In the genomic region with DNA sequence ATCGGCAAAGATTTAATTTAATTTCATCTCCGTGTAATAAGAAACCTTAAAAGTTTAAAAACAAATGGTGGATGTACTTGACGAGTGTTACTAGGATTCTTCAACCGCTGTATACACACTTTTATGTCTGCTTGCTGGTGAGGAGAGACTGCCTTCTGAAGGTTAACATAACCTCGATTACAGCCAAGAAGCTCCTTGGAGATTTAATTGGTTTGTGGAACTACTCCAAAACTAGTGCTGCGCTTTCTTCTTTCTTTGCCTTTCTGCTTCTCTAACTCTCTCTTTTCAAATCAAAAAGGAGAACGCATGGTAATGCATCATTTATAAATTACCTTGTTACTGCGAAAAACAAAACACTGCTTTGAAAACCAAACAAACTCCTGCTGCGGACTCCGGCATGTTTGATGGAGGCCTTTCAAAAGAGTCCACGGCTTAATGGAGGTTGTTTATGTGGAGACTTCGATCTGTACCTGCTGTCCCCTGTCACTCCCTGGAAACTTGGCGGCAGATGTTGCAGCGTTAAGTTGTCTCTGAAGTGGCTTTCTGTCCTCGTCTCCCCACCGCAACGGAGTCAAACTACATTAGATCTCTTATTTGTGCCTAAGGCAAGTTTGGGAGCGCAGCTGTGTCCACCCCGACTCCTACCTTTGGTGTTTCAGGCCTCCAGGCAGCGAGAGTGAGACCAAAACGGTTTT, we compare ENCODE assay signal across 22 cellular contexts.
A peak's percentile ranks its signal among the peaks of the same experiment; 100 is the strongest.
DNase-seq lines count a peak whose midpoint lies in the region; ATAC-seq and TF ChIP-seq lines count a peak whose summit lies in the region.
"Had no signal": no experiment of that assay in that cellular context is flagged by ENCODE, and none has a peak within 500 bp of the region (broad histone marks: within the 10 kb centered on the region; RNA-seq: fewer than 3 reads in every experiment).

No MANE protein-coding gene starts in this region.

- H3F3A ChIP-seq in GM23338 (replicated peaks; ENCODE audit: low read depth): no peaks in the 10 kb centered on the region

- peak overlapping the region; percentile 79 for H3K4me2 ChIP-seq in GM23338
- H3K4me2 ChIP-seq: A549 had no signal

- H3K27me3 Mint-ChIP-seq in GM23338 (ENCODE audit: insufficient read depth, low read depth, poor library complexity): peaks cover 12% of the 10 kb centered on the region
- H3K27me3 Mint-ChIP-seq in progenitor cell of endocrine pancreas: peaks cover 6% of the 10 kb centered on the region
- H3K27me3 Mint-ChIP-seq: activated CD8-positive, alpha-beta memory T cell treated with anti-CD3 and anti-CD28 coated beads, Interleukin-2, amount 10 ng/mL, durations not matched to agents 7 days and 5 days; stimulated activated naive CD8-positive, alpha-beta T cell treated with anti-CD3 and anti-CD28 coated beads, Interleukin-15, Interleukin-2, amounts not matched to agents 100 ng/mL and 50 ng/mL, for 24 hours had no signal

- no peaks in the 10 kb centered on the region for H3K79me2 ChIP-seq in GM23338 (replicated peaks; ENCODE audit: insufficient read depth)

- peak overlapping the region; percentile 97 for H2AFZ ChIP-seq in GM23338

- no peak overlapping the region; the same call in 1 of the 2 replicates for H3K27ac ChIP-seq in GM23338 (ENCODE audit: low read depth)
- H3K27ac ChIP-seq in caudate nucleus (ENCODE audit: low read depth, low read length): peak overlapping the region; percentile 67
- H3K27ac ChIP-seq in iPS-18a (ENCODE audit: low read length): no peak overlapping the region
- H3K27ac ChIP-seq: A549 had no signal

- H3K4me1 ChIP-seq in GM23338 (ENCODE audit: insufficient read depth) (peaks cover 4% of the 10 kb centered on the region; the same call in 1 of the 2 replicates), iPS-18a (ENCODE audit: control insufficient read depth, low read depth, low read length) (peaks cover 11% of the 10 kb centered on the region)
- H3K4me1 ChIP-seq: A549, prostate gland had no signal

- no peaks in the 10 kb centered on the region for H3K9me3 Mint-ChIP-seq in GM23338
- H3K9me3 Mint-ChIP-seq in progenitor cell of endocrine pancreas (ENCODE audit: low read depth): no peaks in the 10 kb centered on the region
- H3K9me3 Mint-ChIP-seq: stimulated activated naive CD8-positive, alpha-beta T cell treated with anti-CD3 and anti-CD28 coated beads, Interleukin-15, Interleukin-2, amounts not matched to agents 100 ng/mL and 50 ng/mL, for 24 hours; T-helper 1 cell treated with Interleukin-12 subunit alpha and Interleukin-12 subunit beta and Interleukin-4 antibody, amounts not matched to agents 30 μg/mL and 1 μg/mL, for 36 hours had no signal

- H3K4me1 Mint-ChIP-seq in GM23338 (peaks cover 19% of the 10 kb centered on the region; the same call in 2 of the 3 replicates), progenitor cell of endocrine pancreas (ENCODE audit: low read depth) (peaks cover 11% of the 10 kb centered on the region)
- H3K4me1 Mint-ChIP-seq: activated CD8-positive, alpha-beta memory T cell treated with anti-CD3 and anti-CD28 coated beads, Interleukin-2, amount 10 ng/mL, durations not matched to agents 7 days and 5 days; CD14-positive monocyte had no signal

- H3K36me3 Mint-ChIP-seq in GM23338 (ENCODE audit: low read depth) (no peaks in the 10 kb centered on the region), progenitor cell of endocrine pancreas (ENCODE audit: insufficient read depth) (no peaks in the 10 kb centered on the region)

- H3K27me3 ChIP-seq in GM23338 (ENCODE audit: insufficient read depth) (peaks cover 49% of the 10 kb centered on the region), iPS-18a (ENCODE audit: control insufficient read depth, insufficient read depth, low read length) (peaks cover 39% of the 10 kb centered on the region)

- no peaks in the 10 kb centered on the region for H3K9me3 ChIP-seq in iPS-18a (ENCODE audit: control insufficient read depth, low read depth, low read length)
- H3K9me3 ChIP-seq: A549, prostate gland had no signal

- no peak for DNase-seq in GM23338 (ENCODE audit: low spot score)
- DNase-seq in caudate nucleus (lab: John Stamatoyannopoulos, UW): peak in 3 of 61 donors; percentile 1 to 32 (median 21)
- no peak for DNase-seq in progenitor cell of endocrine pancreas (ENCODE audit: low spot score, unreplicated experiment)
- no peak for DNase-seq in DMS114 treated with DMSO at 0.1 percent for 48 hours (lab: John Stamatoyannopoulos, UW; ENCODE audit: unreplicated experiment)
- no peak for DNase-seq in NCI-H510A treated with DMSO at 0.1 percent for 48 hours (lab: John Stamatoyannopoulos, UW)
- DNase-seq: activated CD4-positive, alpha-beta T cell treated with anti-CD3 and anti-CD28 coated beads for 1 hour; activated CD8-positive, alpha-beta memory T cell treated with anti-CD3 and anti-CD28 coated beads, Interleukin-2, amount 10 ng/mL, durations not matched to agents 7 days and 5 days; activated gamma-delta T cell treated with Interleukin-2 at 50 U/mL for 16 hours; dermis blood vessel endothelial cell; GOT3; NCI-H1694; NCI-H345; SHP77 treated with DMSO at 0.1 percent for 48 hours had no signal

- no peaks in the 10 kb centered on the region for H3K9me2 ChIP-seq in GM23338 (ENCODE audit: insufficient read depth)

- H3K4me3 ChIP-seq in GM23338: peak overlapping the region; percentile 62
- H3K4me3 ChIP-seq in iPS-18a (ENCODE audit: low read length): peak overlapping the region; percentile 69
- H3K4me3 ChIP-seq: A549, prostate gland had no signal

- ATAC-seq in GM23338 (peak; percentile 62), GM21447 (IDR thresholded peaks at IDR 0.05; ENCODE audit: unreplicated experiment) (no peak)
- ATAC-seq in activated CD4-positive, CD25-positive, alpha-beta regulatory T cell treated with anti-CD3 and anti-CD28 coated beads, Interleukin-2, amount 50 U/mL, for 24 hours: no peak
- ATAC-seq: A549; activated CD8-positive, alpha-beta memory T cell treated with anti-CD3 and anti-CD28 coated beads, Interleukin-2, amount 10 ng/mL, durations not matched to agents 7 days and 5 days; left lobe of liver had no signal

- no peak for TF ChIP-seq CTCF in GM23338 (conservative IDR thresholded peaks at IDR 0.05; ENCODE audit: low read depth in 2 of 2)
- no peak for TF ChIP-seq CTCF in progenitor cell of endocrine pancreas (IDR thresholded peaks at IDR 0.05; ENCODE audit: unreplicated experiment)

- peak overlapping the region; percentile 48 for H3K9ac ChIP-seq in iPS-18a (ENCODE audit: low read length)

- H3K27ac Mint-ChIP-seq in GM23338 (peak overlapping the region; percentile 53; the same call in 1 of the 2 replicates), progenitor cell of endocrine pancreas (peak overlapping the region; percentile 92)
- H3K27ac Mint-ChIP-seq: activated CD8-positive, alpha-beta memory T cell treated with anti-CD3 and anti-CD28 coated beads, Interleukin-2, amount 10 ng/mL, durations not matched to agents 7 days and 5 days; stimulated activated naive CD8-positive, alpha-beta T cell treated with anti-CD3 and anti-CD28 coated beads, Interleukin-15, Interleukin-2, amounts not matched to agents 100 ng/mL and 50 ng/mL, for 24 hours; T-helper 1 cell treated with Interleukin-12 subunit alpha and Interleukin-12 subunit beta and Interleukin-4 antibody, amounts not matched to agents 30 μg/mL and 1 μg/mL, for 36 hours had no signal

- H3K36me3 ChIP-seq in GM23338 (ENCODE audit: insufficient read depth): no peaks in the 10 kb centered on the region
- no peaks in the 10 kb centered on the region for H3K36me3 ChIP-seq in iPS-18a (ENCODE audit: control insufficient read depth, low read depth, low read length)
- H3K36me3 ChIP-seq: prostate gland had no signal

- H3K4me3 Mint-ChIP-seq in GM23338: peak overlapping the region; percentile 80
- H3K4me3 Mint-ChIP-seq in progenitor cell of endocrine pancreas (ENCODE audit: low read depth): peak overlapping the region; percentile 70
- H3K4me3 Mint-ChIP-seq: activated CD8-positive, alpha-beta memory T cell treated with anti-CD3 and anti-CD28 coated beads, Interleukin-2, amount 10 ng/mL, durations not matched to agents 7 days and 5 days; CD14-positive monocyte; stimulated activated naive CD8-positive, alpha-beta T cell treated with anti-CD3 and anti-CD28 coated beads, Interleukin-15, Interleukin-2, amounts not matched to agents 100 ng/mL and 50 ng/mL, for 24 hours; T-helper 1 cell treated with Interleukin-12 subunit alpha and Interleukin-12 subunit beta and Interleukin-4 antibody, amounts not matched to agents 30 μg/mL and 1 μg/mL, for 36 hours had no signal

- no peaks in the 10 kb centered on the region for H4K20me1 ChIP-seq in GM23338 (replicated peaks; ENCODE audit: insufficient read depth)
